Comparison of ENCODE assay signal across 8 cellular contexts in genomic region chr5:77030097-77031071, GRCh38. TPM values are rescaled to one million over a fixed set of nuclear protein-coding genes. Genes with fewer than 3 reads are reported as not detected.
DNase-seq lines count a peak whose midpoint lies in the region; ATAC-seq and TF ChIP-seq lines count a peak whose summit lies in the region.

AGGF1 (plus strand) TSS chr5:77030404; CDS start chr5:77030767, 363 bp downstream.

- H3K27me3 Mint-ChIP-seq in activated naive CD8-positive, alpha-beta T cell treated with anti-CD3 and anti-CD28 coated beads, Interleukin-2, amount 50 U/mL, for 24 hours: no peaks in the 10 kb centered on the region

- TF ChIP-seq CTCF in ovary (IDR thresholded peaks at IDR 0.05) (no peak), thyroid gland (IDR thresholded peaks at IDR 0.05) (no peak)

- peaks cover 35% of the 10 kb centered on the region for H3K4me1 Mint-ChIP-seq in activated naive CD8-positive, alpha-beta T cell treated with anti-CD3 and anti-CD28 coated beads, Interleukin-2, amount 50 U/mL, for 24 hours

- TF ChIP-seq POLR2A in GM10847 (IDR thresholded peaks at IDR 0.05; ENCODE audit: extremely low read depth, insufficient read length) (peak; percentile 82), ovary (IDR thresholded peaks at IDR 0.05) (peak; percentile 50), thyroid gland (IDR thresholded peaks at IDR 0.05) (peak in 1 of 2 donors; percentile 80)

- no peaks in the 10 kb centered on the region for H3K9me3 ChIP-seq in ovary
- H3K9me3 ChIP-seq in thyroid gland: no peaks in the 10 kb centered on the region

- H3K36me3 ChIP-seq in ovary (no peaks in the 10 kb centered on the region), thyroid gland (peaks cover 0 to under 1% of the 10 kb centered on the region in 2 donors)

- 0 to 1% (median 0%) methylated on average over 73 to 82 of the region's 82 CpGs for WGBS in ovary, 3 donors
- 1% methylated on average over 35 to 40 of the region's 82 CpGs for WGBS in thyroid gland, 2 donors

- H3K4me3 Mint-ChIP-seq in activated naive CD8-positive, alpha-beta T cell treated with anti-CD3 and anti-CD28 coated beads, Interleukin-2, amount 50 U/mL, for 24 hours: peak within 1 kb of the TSS; percentile 96

- peaks cover 19% of the 10 kb centered on the region for H3K9me3 Mint-ChIP-seq in activated naive CD8-positive, alpha-beta T cell treated with anti-CD3 and anti-CD28 coated beads, Interleukin-2, amount 50 U/mL, for 24 hours

- peak; percentile 99 for ATAC-seq in HG02678 (IDR thresholded peaks at IDR 0.05; ENCODE audit: unreplicated experiment)
- ATAC-seq in activated naive CD8-positive, alpha-beta T cell treated with anti-CD3 and anti-CD28 coated beads, Interleukin-2, amount 50 U/mL, for 24 hours: peak; percentile 99
- ATAC-seq in Right ventricle myocardium inferior: peak; percentile 100

- peak within 1 kb of the TSS; percentile 93 for H3K27ac Mint-ChIP-seq in activated naive CD8-positive, alpha-beta T cell treated with anti-CD3 and anti-CD28 coated beads, Interleukin-2, amount 50 U/mL, for 24 hours

- no peak for TF ChIP-seq EP300 in ovary (IDR thresholded peaks at IDR 0.05)

- DNase-seq in NCI-H128 (lab: John Stamatoyannopoulos, UW; ENCODE audit: unreplicated experiment) (peak; percentile 76), SW 1271 (lab: John Stamatoyannopoulos, UW) (peak; percentile 94 to 97), Right ventricle myocardium inferior (ENCODE audit: missing footprints) (peak; percentile 96), ovary (peak; percentile 86 to 92 (median 87)), thyroid gland (peak; percentile 94 to 95)
- peak; percentile 89 for DNase-seq in activated naive CD8-positive, alpha-beta T cell treated with anti-CD3 and anti-CD28 coated beads, Interleukin-2, amount 50 U/mL, for 24 hours

- H3K27ac ChIP-seq in ovary (peak within 1 kb of the TSS; percentile 75 to 81), thyroid gland (peak within 1 kb of the TSS; percentile 74 to 94 (median 86))

- H3K27me3 ChIP-seq in ovary (no peaks in the 10 kb centered on the region), thyroid gland (no peaks in the 10 kb centered on the region)

- intact Hi-C loops in Right ventricle myocardium inferior (cut with DNase I): loop anchor here (5.0 kb wide), 1 partner anchor 163 kb away; no protein-coding TSS in a partner anchor
- intact Hi-C loops in ovary (cut with DNase I): no loop called here
- intact Hi-C loops in thyroid gland (cut with DNase I): no loop called here

- H3K4me3 ChIP-seq in ovary (peak within 1 kb of the TSS; percentile 95), thyroid gland (replicated peaks in 1 of 3) (peak within 1 kb of the TSS; percentile 87 to 98 (median 96))

- H3K4me1 ChIP-seq in ovary (ENCODE audit: insufficient read depth) (peaks cover 4% of the 10 kb centered on the region), thyroid gland (peaks cover 13 to 17% of the 10 kb centered on the region in 2 donors)

- peaks cover 29% of the 10 kb centered on the region for H3K36me3 Mint-ChIP-seq in activated naive CD8-positive, alpha-beta T cell treated with anti-CD3 and anti-CD28 coated beads, Interleukin-2, amount 50 U/mL, for 24 hours (ENCODE audit: low read depth)

RNA-seq across cellular contexts. Expression of gene AGGF1, which starts in this region (rescaled TPM):
- 14.5 TPM for total RNA-seq in Right ventricle myocardium inferior
- 10 to 100 TPM; 12.6 to 22.8 (median 16.9) TPM for total RNA-seq in ovary
- 10 to 100 TPM in 1 of 2 donors, 1 to 10 TPM in 1; 9.0 to 15.5 TPM for polyA plus RNA-seq in ovary
- total RNA-seq in thyroid gland: 10 to 100 TPM; 24.9 to 43.7 (median 28.3) TPM

Comparison
In these comparisons a context has a peak if more than half of its experiments do, and no peak if none do; other contexts are left out.
1. Peak in every context shown above with its lines: DNase-seq, ATAC-seq, H3K4me3 ChIP-seq and H3K27ac ChIP-seq.